In genomic region chr1:212228076-212228475, GRCh38 we compare ENCODE assay signal across 2 cellular contexts.
TF ChIP-seq lines count a peak whose summit lies in the region.

No MANE protein-coding gene starts in this region.

TF ChIP-seq in liver, 16 proteins besides CTCF, POLR2A, EP300 and RAD21 (continued from another document):
- TF ChIP-seq REST (IDR thresholded peaks at IDR 0.05), result no peak
- no peak for TF ChIP-seq JUND (IDR thresholded peaks at IDR 0.05)

TF ChIP-seq in HepG2, 621 proteins besides CTCF, POLR2A, EP300 and RAD21 (continued from another document):
- TF ChIP-seq BCL6 (CRISPR knock-in tag; IDR thresholded peaks at IDR 0.05), result no peak
- TF ChIP-seq ZFYVE20 (CRISPR knock-in tag; IDR thresholded peaks at IDR 0.05; ENCODE audit: borderline replicate concordance, low read depth), result no peak
- no peak for TF ChIP-seq ZNF484 (CRISPR knock-in tag; IDR thresholded peaks at IDR 0.05; ENCODE audit: borderline replicate concordance, low read depth)
- no peak for TF ChIP-seq ZNF329 (CRISPR knock-in tag; IDR thresholded peaks at IDR 0.05; ENCODE audit: low read depth)
- no peak for TF ChIP-seq ZFP82 (CRISPR knock-in tag; IDR thresholded peaks at IDR 0.05; ENCODE audit: borderline replicate concordance)
- TF ChIP-seq HHEX (CRISPR knock-in tag; IDR thresholded peaks at IDR 0.05), result no peak
